Comparison of ENCODE assay signal across 10 cellular contexts in the genomic region with DNA sequence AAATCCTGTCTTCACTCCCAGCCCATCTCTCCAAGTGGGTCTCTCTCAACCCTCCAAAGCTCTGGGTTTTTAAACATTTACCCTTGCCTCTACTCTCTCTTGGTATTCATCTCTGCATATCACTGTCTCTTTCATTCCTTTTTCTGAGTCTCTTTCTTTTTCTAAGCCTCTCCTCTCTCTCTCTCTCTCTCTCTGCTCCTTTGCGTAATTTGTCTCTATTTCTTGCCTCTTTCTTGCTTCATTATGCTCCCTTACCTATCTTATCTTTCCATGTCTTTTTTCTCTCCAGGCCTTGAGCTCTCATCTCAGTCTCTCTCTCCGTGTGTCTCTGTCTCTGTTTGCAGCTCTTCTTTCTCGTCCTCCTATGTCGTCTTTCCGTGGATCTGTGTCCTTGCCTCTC. TPM values are rescaled to one million over a fixed set of nuclear protein-coding genes. Genes with fewer than 3 reads are reported as not detected.
A peak's percentile ranks its signal among the peaks of the same experiment; 100 is the strongest.
DNase-seq lines count a peak whose midpoint lies in the region; ATAC-seq and TF ChIP-seq lines count a peak whose summit lies in the region.
"Had no signal": no experiment of that assay in that cellular context is flagged by ENCODE, and none has a peak within 500 bp of the region (broad histone marks: within the 10 kb centered on the region; RNA-seq: fewer than 3 reads in every experiment).

No MANE protein-coding gene starts in this region.

- H3K4me3 ChIP-seq in esophagus muscularis mucosa, result peak overlapping the region in 3 of 4 donors; percentile 61 to 89 (median 63)

- peaks cover 44% of the 10 kb centered on the region for H3K27me3 Mint-ChIP-seq in activated CD4-positive, alpha-beta memory T cell treated with anti-CD3 and anti-CD28 coated beads, Interleukin-2, amount 10 ng/mL, durations not matched to agents 7 days and 5 days
- H3K27me3 Mint-ChIP-seq in activated CD4-positive, alpha-beta memory T cell treated with anti-CD3 and anti-CD28 coated beads for 36 hours, result peaks cover 23% of the 10 kb centered on the region
- peaks cover 27 to 32% of the 10 kb centered on the region in 2 donors for H3K27me3 Mint-ChIP-seq in T-cell

- 50% methylated on average over 5 of the region's 5 CpGs for WGBS in esophagus muscularis mucosa

- POLR2A ChIA-PET in activated CD4-positive, alpha-beta memory T cell treated with anti-CD3 and anti-CD28 coated beads, Interleukin-2, amount 10 ng/mL, durations not matched to agents 7 days and 5 days (lab: Charles Lee), result interaction anchor here (1.0 to 2.7 kb wide), 4 partner anchors 29 to 40 kb away, joined by 3 to 10 read pairs (median 4); a partner anchor contains a TSS
- POLR2A ChIA-PET in activated CD4-positive, alpha-beta memory T cell treated with anti-CD3 and anti-CD28 coated beads for 36 hours (lab: Charles Lee), result interaction anchor here (1.1 kb wide), 1 partner anchor 29 kb away, joined by 4 read pairs; a partner anchor contains a TSS
- POLR2A ChIA-PET in T-cell (lab: Charles Lee) (interaction anchor here in 1 of 2 donors (0.7 kb wide), 1 partner anchor 167 kb away, joined by 5 read pairs; no protein-coding TSS in a partner anchor), RWPE1 (lab: Yijun Ruan, JAX; ENCODE audit: low non-redundant PET) (no interaction called here)

- H3K27ac ChIP-seq in esophagus muscularis mucosa (replicated peaks in 1 of 4) (no peak overlapping the region), RWPE1 (no peak overlapping the region)
- H3K27ac ChIP-seq: foreskin keratinocyte, HL-60 had no signal

- peaks cover 16% of the 10 kb centered on the region for H3K4me1 Mint-ChIP-seq in activated CD4-positive, alpha-beta memory T cell treated with anti-CD3 and anti-CD28 coated beads, Interleukin-2, amount 10 ng/mL, durations not matched to agents 7 days and 5 days
- peaks cover 10% of the 10 kb centered on the region for H3K4me1 Mint-ChIP-seq in activated CD4-positive, alpha-beta memory T cell treated with anti-CD3 and anti-CD28 coated beads for 36 hours (ENCODE audit: low read depth)
- H3K4me1 Mint-ChIP-seq in T-cell, result peaks cover 10 to 18% (median 16%) of the 10 kb centered on the region in 3 donors
- peaks cover 28% of the 10 kb centered on the region for H3K4me1 Mint-ChIP-seq in stimulated activated effector memory CD8-positive, alpha-beta T cell treated with anti-CD3 and anti-CD28 coated beads, Interleukin-12 subunit alpha, Interleukin-12 subunit beta, amount 100 ng/mL, for 72 hours

- H3K9me3 ChIP-seq in esophagus muscularis mucosa, result no peaks in the 10 kb centered on the region

- CTCF ChIA-PET in activated CD4-positive, alpha-beta memory T cell treated with anti-CD3 and anti-CD28 coated beads, Interleukin-2, amount 10 ng/mL, durations not matched to agents 7 days and 5 days (lab: Charles Lee), result interaction anchor here (0.6 to 1.7 kb wide), 7 partner anchors 16 to 348 kb away, joined by 3 to 7 read pairs (median 3); a partner anchor contains a TSS
- CTCF ChIA-PET in activated CD4-positive, alpha-beta memory T cell treated with anti-CD3 and anti-CD28 coated beads for 36 hours (lab: Charles Lee), result interaction anchor here (1.1 to 2.2 kb wide), 7 partner anchors 17 to 363 kb away, joined by 3 to 6 read pairs (median 4); a partner anchor contains a TSS
- CTCF ChIA-PET in T-cell (lab: Charles Lee) (interaction anchor here (0.9 to 1.5 kb wide), 3 partner anchors 29 to 207 kb away, joined by 3 read pairs; a partner anchor contains a TSS), RWPE1 (lab: Yijun Ruan, JAX) (interaction anchor here (0.6 to 1.1 kb wide), 2 partner anchors 14 to 44 kb away, joined by 3 read pairs; no protein-coding TSS in a partner anchor)

- no peak overlapping the region for H3K27ac Mint-ChIP-seq in activated CD4-positive, alpha-beta memory T cell treated with anti-CD3 and anti-CD28 coated beads, Interleukin-2, amount 10 ng/mL, durations not matched to agents 7 days and 5 days
- H3K27ac Mint-ChIP-seq in activated CD4-positive, alpha-beta memory T cell treated with anti-CD3 and anti-CD28 coated beads for 36 hours, result no peak overlapping the region
- no peak overlapping the region for H3K27ac Mint-ChIP-seq in T-cell
- peak overlapping the region; percentile 66 for H3K27ac Mint-ChIP-seq in stimulated activated effector memory CD8-positive, alpha-beta T cell treated with anti-CD3 and anti-CD28 coated beads, Interleukin-12 subunit alpha, Interleukin-12 subunit beta, amount 100 ng/mL, for 72 hours

- ATAC-seq in T-cell (replicated peaks in 1 of 4) (no peak), HG02610 (IDR thresholded peaks at IDR 0.05; ENCODE audit: unreplicated experiment) (no peak)
- ATAC-seq in stimulated activated effector memory CD8-positive, alpha-beta T cell treated with anti-CD3 and anti-CD28 coated beads, Interleukin-12 subunit alpha, Interleukin-12 subunit beta, amount 100 ng/mL, for 72 hours, result no peak

- H3K9me3 Mint-ChIP-seq in activated CD4-positive, alpha-beta memory T cell treated with anti-CD3 and anti-CD28 coated beads, Interleukin-2, amount 10 ng/mL, durations not matched to agents 7 days and 5 days, result no peaks in the 10 kb centered on the region
- no peaks in the 10 kb centered on the region for H3K9me3 Mint-ChIP-seq in activated CD4-positive, alpha-beta memory T cell treated with anti-CD3 and anti-CD28 coated beads for 36 hours
- no peaks in the 10 kb centered on the region for H3K9me3 Mint-ChIP-seq in T-cell
- H3K9me3 Mint-ChIP-seq in stimulated activated effector memory CD8-positive, alpha-beta T cell treated with anti-CD3 and anti-CD28 coated beads, Interleukin-12 subunit alpha, Interleukin-12 subunit beta, amount 100 ng/mL, for 72 hours, result no peaks in the 10 kb centered on the region

- H3K27me3 ChIP-seq in esophagus muscularis mucosa, result peaks cover 0 to 45% (median 3%) of the 10 kb centered on the region in 4 donors

- no peaks in the 10 kb centered on the region for H3K36me3 ChIP-seq in esophagus muscularis mucosa

- peaks cover 8 to 27% (median 16%) of the 10 kb centered on the region in 4 donors for H3K4me1 ChIP-seq in esophagus muscularis mucosa

- TF ChIP-seq POLR2A in esophagus muscularis mucosa (IDR thresholded peaks at IDR 0.05; ENCODE audit: low read depth), result no peak

- H3K4me3 Mint-ChIP-seq in activated CD4-positive, alpha-beta memory T cell treated with anti-CD3 and anti-CD28 coated beads, Interleukin-2, amount 10 ng/mL, durations not matched to agents 7 days and 5 days, result peak overlapping the region; percentile 71
- H3K4me3 Mint-ChIP-seq in activated CD4-positive, alpha-beta memory T cell treated with anti-CD3 and anti-CD28 coated beads for 36 hours, result no peak overlapping the region
- peak overlapping the region; percentile 77 to 85 (median 78) for H3K4me3 Mint-ChIP-seq in T-cell
- peak overlapping the region; percentile 68 for H3K4me3 Mint-ChIP-seq in stimulated activated effector memory CD8-positive, alpha-beta T cell treated with anti-CD3 and anti-CD28 coated beads, Interleukin-12 subunit alpha, Interleukin-12 subunit beta, amount 100 ng/mL, for 72 hours

- no peak for TF ChIP-seq EP300 in esophagus muscularis mucosa (IDR thresholded peaks at IDR 0.05)

- TF ChIP-seq CTCF in esophagus muscularis mucosa (IDR thresholded peaks at IDR 0.05) (no peak), RWPE1 (conservative IDR thresholded peaks at IDR 0.05; ENCODE audit: low read depth) (no peak)

- intact Hi-C loops in activated CD4-positive, alpha-beta memory T cell treated with anti-CD3 and anti-CD28 coated beads for 36 hours (cut with micrococcal nuclease), result no loop called here
- intact Hi-C loops in esophagus muscularis mucosa (cut with DNase I), result no loop called here

- no peaks in the 10 kb centered on the region for H3K36me3 Mint-ChIP-seq in activated CD4-positive, alpha-beta memory T cell treated with anti-CD3 and anti-CD28 coated beads, Interleukin-2, amount 10 ng/mL, durations not matched to agents 7 days and 5 days (ENCODE audit: low read depth)
- H3K36me3 Mint-ChIP-seq in activated CD4-positive, alpha-beta memory T cell treated with anti-CD3 and anti-CD28 coated beads for 36 hours, result no peaks in the 10 kb centered on the region
- no peaks in the 10 kb centered on the region for H3K36me3 Mint-ChIP-seq in T-cell
- H3K36me3 Mint-ChIP-seq in stimulated activated effector memory CD8-positive, alpha-beta T cell treated with anti-CD3 and anti-CD28 coated beads, Interleukin-12 subunit alpha, Interleukin-12 subunit beta, amount 100 ng/mL, for 72 hours, result no peaks in the 10 kb centered on the region

- no peak for DNase-seq in activated CD4-positive, alpha-beta memory T cell treated with anti-CD3 and anti-CD28 coated beads, Interleukin-2, amount 10 ng/mL, durations not matched to agents 7 days and 5 days
- DNase-seq in activated CD4-positive, alpha-beta memory T cell treated with anti-CD3 and anti-CD28 coated beads for 36 hours, result no peak
- DNase-seq in T-cell (no peak), esophagus muscularis mucosa (ENCODE audit: extremely low spot score) (no peak), SKM-1 (lab: John Stamatoyannopoulos, UW; ENCODE audit: unreplicated experiment) (no peak), RWPE1 (ENCODE audit: low spot score) (no peak)
- no peak for DNase-seq in stimulated activated effector memory CD8-positive, alpha-beta T cell treated with anti-CD3 and anti-CD28 coated beads, Interleukin-12 subunit alpha, Interleukin-12 subunit beta, amount 100 ng/mL, for 72 hours (ENCODE audit: low spot score in 2 of 2)

RNA-seq across cellular contexts. Expression of a gene that starts 0.7 kb away (rescaled TPM):
- total RNA-seq in activated CD4-positive, alpha-beta memory T cell treated with anti-CD3 and anti-CD28 coated beads, Interleukin-2, amount 10 ng/mL, durations not matched to agents 7 days and 5 days, result under 1 TPM; 0.60 to 0.81 TPM
- under 1 TPM; 0.19 to 0.33 TPM for total RNA-seq in activated CD4-positive, alpha-beta memory T cell treated with anti-CD3 and anti-CD28 coated beads for 36 hours
- total RNA-seq in T-cell (1 to 10 TPM in 1 of 5 donors, under 1 TPM in 4; 0.26 to 8.2 (median 0.51) TPM), esophagus muscularis mucosa (1 to 10 TPM; 3.3 to 6.4 (median 4.3) TPM)

RNA-seq across cellular contexts. Expression of a gene that starts 28.7 kb away (rescaled TPM):
- 10 to 100 TPM; 43.0 to 50.2 TPM for total RNA-seq in activated CD4-positive, alpha-beta memory T cell treated with anti-CD3 and anti-CD28 coated beads, Interleukin-2, amount 10 ng/mL, durations not matched to agents 7 days and 5 days
- total RNA-seq in activated CD4-positive, alpha-beta memory T cell treated with anti-CD3 and anti-CD28 coated beads for 36 hours, result 10 to 100 TPM; 16.3 to 18.8 TPM
- total RNA-seq in T-cell (10 to 100 TPM in 4 of 5 donors, 1 to 10 TPM in 1; 9.3 to 14.3 (median 11.8) TPM), esophagus muscularis mucosa (1 to 10 TPM; 6.4 to 8.9 (median 7.4) TPM)

RNA-seq across cellular contexts. Expression of a gene that starts 38.1 kb away (rescaled TPM):
- 1 to 10 TPM; 5.0 to 5.1 TPM for total RNA-seq in activated CD4-positive, alpha-beta memory T cell treated with anti-CD3 and anti-CD28 coated beads, Interleukin-2, amount 10 ng/mL, durations not matched to agents 7 days and 5 days
- 1 to 10 TPM; 3.8 TPM for total RNA-seq in activated CD4-positive, alpha-beta memory T cell treated with anti-CD3 and anti-CD28 coated beads for 36 hours
- total RNA-seq in T-cell, result 1 to 10 TPM in 3 of 5 donors, under 1 TPM in 2; 0.79 to 4.2 (median 2.8) TPM
- 1 to 10 TPM; 4.2 to 7.2 (median 7.0) TPM for total RNA-seq in esophagus muscularis mucosa

RNA-seq across cellular contexts. Expression of a gene that starts 56.8 kb away (rescaled TPM):
- 100 to 1,000 TPM; 273 to 274 TPM for total RNA-seq in activated CD4-positive, alpha-beta memory T cell treated with anti-CD3 and anti-CD28 coated beads, Interleukin-2, amount 10 ng/mL, durations not matched to agents 7 days and 5 days
- total RNA-seq in activated CD4-positive, alpha-beta memory T cell treated with anti-CD3 and anti-CD28 coated beads for 36 hours, result 100 to 1,000 TPM; 322 TPM
- 10 to 100 TPM; 58.5 to 83.1 (median 76.7) TPM for total RNA-seq in T-cell
- 10 to 100 TPM; 58.6 to 86.2 (median 75.5) TPM for total RNA-seq in esophagus muscularis mucosa
